In genomic region chr3:196317702-196318467, GRCh38 we compare ENCODE assay signal across 8 cellular contexts. TPM values are rescaled to one million over a fixed set of nuclear protein-coding genes. Genes with fewer than 3 reads are reported as not detected.
DNase-seq lines count a peak whose midpoint lies in the region; ATAC-seq and TF ChIP-seq lines count a peak whose summit lies in the region.

TSS of gene DYNLT2B (minus strand) at chr3:196318240. CDS start at chr3:196318152, 88 bp downstream.

- H3K4me1 ChIP-seq in lower lobe of right lung: peaks cover 3% of the 10 kb centered on the region

- H3K27me3 Mint-ChIP-seq in CD14-positive monocyte (ENCODE audit: low read depth in 3 of 3): peaks cover 0 to 1% (median 1%) of the 10 kb centered on the region in 3 donors

- H3K9me3 ChIP-seq in lower lobe of right lung: no peaks in the 10 kb centered on the region

- H3K27me3 ChIP-seq in dorsolateral prefrontal cortex (no peaks in the 10 kb centered on the region), lower lobe of right lung (ENCODE audit: low read depth) (no peaks in the 10 kb centered on the region)

- peak; percentile 84 for DNase-seq in CD14-positive monocyte (ENCODE audit: low spot score)
- DNase-seq in NCI-H748 treated with DMSO at 0.1 percent for 48 hours (lab: John Stamatoyannopoulos, UW): peak; percentile 55
- peak; percentile 85 to 88 for DNase-seq in activated CD4-positive, alpha-beta T cell treated with anti-CD3 and anti-CD28 coated beads, Interleukin-2, amount 50 U/mL, for 48 hours
- DNase-seq in dorsolateral prefrontal cortex: peak; percentile 74 to 93 (median 85)
- peak; percentile 92 for DNase-seq in lower lobe of right lung
- peak; percentile 64 to 73 (median 71) for DNase-seq in stimulated activated CD4-positive, alpha-beta T cell treated with anti-CD3 and anti-CD28 coated beads, TNF-alpha, amount 100 ng/mL, for 1 hour (ENCODE audit: low read depth in 3 of 3, low spot score in 1 of 3)

- H3K4me3 ChIP-seq in dorsolateral prefrontal cortex (peak within 1 kb of the TSS; percentile 65 to 94 (median 86)), lower lobe of right lung (peak within 1 kb of the TSS; percentile 88)

- H3K4me3 Mint-ChIP-seq in CD14-positive monocyte: peak within 1 kb of the TSS; percentile 93 to 97

- no peaks in the 10 kb centered on the region for H3K9me3 Mint-ChIP-seq in CD14-positive monocyte

- ATAC-seq in GM19372 (IDR thresholded peaks at IDR 0.05; ENCODE audit: low read depth, unreplicated experiment) (peak; percentile 84), HG03558 (IDR thresholded peaks at IDR 0.05; ENCODE audit: extremely low read depth, unreplicated experiment) (peak; percentile 48), lower lobe of right lung (peak; percentile 99)

- peak within 1 kb of the TSS; percentile 91 to 97 (median 95) for H3K27ac Mint-ChIP-seq in CD14-positive monocyte

- H3K36me3 Mint-ChIP-seq in CD14-positive monocyte: peaks cover 0 to 2% of the 10 kb centered on the region in 2 donors

- intact Hi-C loops in CD14-positive monocyte (cut with micrococcal nuclease): loop anchor here in 1 of 2 donors (5.0 to 10.0 kb wide), 2 partner anchors 39 to 97 kb away; no protein-coding TSS in a partner anchor
- intact Hi-C loops in dorsolateral prefrontal cortex (cut with DNase I): loop anchor here (2.0 to 10.0 kb wide), 3 partner anchors 114 to 627 kb away; partner anchors contain the start of genes UBXN7 (in 2 of the 2) and NCBP2 (in 1 of the 2)
- intact Hi-C loops in lower lobe of right lung (cut with DNase I): no loop called here

- peaks cover 34% of the 10 kb centered on the region for H3K4me1 Mint-ChIP-seq in CD14-positive monocyte

- H3K27ac ChIP-seq in dorsolateral prefrontal cortex: peak within 1 kb of the TSS; percentile 20 to 96 (median 88)
- peak within 1 kb of the TSS; percentile 93 for H3K27ac ChIP-seq in lower lobe of right lung

- TF ChIP-seq CTCF in CD14-positive monocyte (IDR thresholded peaks at IDR 0.05) (no peak), dorsolateral prefrontal cortex (IDR thresholded peaks at IDR 0.05 in 54 of 56, conservative IDR thresholded peaks at IDR 0.05 in 2 of 56; ENCODE audit: low read depth in 1 of 56, partially characterized antibody in 56 of 56) (peak in 35 of 56 donors; percentile 9 to 52 (median 24)), lower lobe of right lung (IDR thresholded peaks at IDR 0.05) (no peak)

- H3K36me3 ChIP-seq in lower lobe of right lung: no peaks in the 10 kb centered on the region

RNA-seq across cellular contexts. Expression of gene DYNLT2B, which starts in this region (rescaled TPM):
- 1 to 10 TPM; 2.5 to 3.0 TPM for polyA plus RNA-seq in CD14-positive monocyte
- total RNA-seq in dorsolateral prefrontal cortex (10 to 100 TPM; 11.4 to 43.8 (median 25.6) TPM), lower lobe of right lung (6.1 TPM)

Comparison
In these comparisons a context has a peak if more than half of its experiments do, and no peak if none do; other contexts are left out.
1. Peak in every context shown above with its lines: DNase-seq, ATAC-seq, H3K4me3 ChIP-seq and H3K27ac ChIP-seq.
2. CTCF ChIP-seq: peak in dorsolateral prefrontal cortex (35 of 56); none in CD14-positive monocyte (single experiment) and lower lobe of right lung (single experiment).
3. ATAC-seq: peak in every context shown above with its lines; median percentile 99 in lower lobe of right lung; 84 in GM19372; 48 in HG03558.